8 cellular contexts compared by ENCODE assay signal in genomic region chr22:28773461-28773867, GRCh38. TPM values are rescaled to one million over a fixed set of nuclear protein-coding genes. Genes with fewer than 3 reads are reported as not detected.
DNase-seq lines count a peak whose midpoint lies in the region; ATAC-seq and TF ChIP-seq lines count a peak whose summit lies in the region.

No MANE protein-coding gene starts in this region.

- H3K9ac ChIP-seq in colonic mucosa (ENCODE audit: low read depth in 2 of 2, low read length in 2 of 2) (peak overlapping the region; percentile 90 to 98), muscle layer of colon (ENCODE audit: low read length) (peak overlapping the region; percentile 88)

- H3K4me1 ChIP-seq in colonic mucosa: no peaks in the 10 kb centered on the region
- peaks cover 16% of the 10 kb centered on the region for H3K4me1 ChIP-seq in muscle layer of colon (ENCODE audit: insufficient read depth, low read length)

- H3K36me3 ChIP-seq in GM06990 (ENCODE audit: control insufficient read depth, insufficient read depth, low read length) (peaks cover 4% of the 10 kb centered on the region), MG63 (peaks cover 21% of the 10 kb centered on the region), colonic mucosa (no peaks in the 10 kb centered on the region), muscle layer of colon (ENCODE audit: insufficient read depth, low read length) (no peaks in the 10 kb centered on the region)

- ATAC-seq in GM21825 (IDR thresholded peaks at IDR 0.05; ENCODE audit: unreplicated experiment): peak; percentile 18
- no peak for ATAC-seq in GM18519 (IDR thresholded peaks at IDR 0.05; ENCODE audit: low FRiP score, unreplicated experiment)
- no peak for ATAC-seq in GM21367 (IDR thresholded peaks at IDR 0.05; ENCODE audit: unreplicated experiment)

- TF ChIP-seq CTCF in GM06990 (IDR thresholded peaks at IDR 0.05; ENCODE audit: insufficient read depth, low read length, poor library complexity, severe bottlenecking): no peak
- no peak for TF ChIP-seq CTCF in colonic mucosa (IDR thresholded peaks at IDR 0.05)

- peak overlapping the region; percentile 84 for H3K4me3 ChIP-seq in GM06990 (replicated peaks; ENCODE audit: low read depth, low read length)
- H3K4me3 ChIP-seq in MG63: peak overlapping the region; percentile 85
- peak overlapping the region; percentile 54 for H3K4me3 ChIP-seq in colonic mucosa
- peak overlapping the region; percentile 77 to 85 for H3K4me3 ChIP-seq in muscle layer of colon (ENCODE audit: low read depth in 1 of 2, low read length in 2 of 2)

- intact Hi-C loops in colonic mucosa (cut with DNase I): no loop called here

- H3K9me3 ChIP-seq in MG63 (no peaks in the 10 kb centered on the region), colonic mucosa (no peaks in the 10 kb centered on the region), muscle layer of colon (ENCODE audit: low read length) (no peaks in the 10 kb centered on the region)

- H3K27ac ChIP-seq in colonic mucosa (peak overlapping the region; percentile 94), muscle layer of colon (ENCODE audit: low read depth, low read length) (peak overlapping the region; percentile 95)

- DNase-seq in GM06990 (ENCODE audit: extremely low read depth, insufficient read length) (peak; percentile 68), MG63 (no peak), colonic mucosa (no peak), GF-D8 (lab: John Stamatoyannopoulos, UW) (no peak)

- H3K27me3 ChIP-seq in GM06990 (replicated peaks; ENCODE audit: control insufficient read depth, insufficient read depth, low read length) (no peaks in the 10 kb centered on the region), MG63 (no peaks in the 10 kb centered on the region), colonic mucosa (no peaks in the 10 kb centered on the region), muscle layer of colon (ENCODE audit: control insufficient read depth in 1 of 2, insufficient read depth in 2 of 2, low read length in 2 of 2) (no peaks in the 10 kb centered on the region)

RNA-seq across cellular contexts. Expression of gene CCDC117, which starts 1.0 kb away (rescaled TPM):
- total RNA-seq in MG63 (2014; rRNA removed; shearing (Covaris generic); ENCODE audit: low replicate concordance): 25.4 and 32.4 TPM in 2 replicates
- 10 to 100 TPM; 21.2 to 24.9 TPM for total RNA-seq in colonic mucosa

RNA-seq across cellular contexts. Expression of gene XBP1, which starts 26.9 kb away (rescaled TPM):
- 222 and 245 TPM in 2 replicates for total RNA-seq in MG63 (2014; rRNA removed; shearing (Covaris generic); ENCODE audit: low replicate concordance)
- 100 to 1,000 TPM; 210 to 251 TPM for total RNA-seq in colonic mucosa

RNA-seq across cellular contexts. Expression of gene HSCB, which starts 31.6 kb away (rescaled TPM):
- 16.2 and 17.8 TPM in 2 replicates for total RNA-seq in MG63 (2014; rRNA removed; shearing (Covaris generic); ENCODE audit: low replicate concordance)
- 10 to 100 TPM; 11.7 to 15.6 TPM for total RNA-seq in colonic mucosa

RNA-seq across cellular contexts. Expression of gene CHEK2, which starts 31.8 kb away (rescaled TPM):
- total RNA-seq in MG63 (2014; rRNA removed; shearing (Covaris generic); ENCODE audit: low replicate concordance): 38.6 and 51.8 TPM in 2 replicates
- total RNA-seq in colonic mucosa: 10 to 100 TPM; 12.2 to 36.0 TPM
